In genomic region chrX:65707153-65707552, GRCh38 we compare ENCODE assay signal across 9 cellular contexts. TPM values are rescaled to one million over a fixed set of nuclear protein-coding genes. Genes with fewer than 3 reads are reported as not detected.
A peak's percentile ranks its signal among the peaks of the same experiment; 100 is the strongest.
DNase-seq lines count a peak whose midpoint lies in the region; ATAC-seq and TF ChIP-seq lines count a peak whose summit lies in the region.
"Had no signal": no experiment of that assay in that cellular context is flagged by ENCODE, and none has a peak within 500 bp of the region (broad histone marks: within the 10 kb centered on the region; RNA-seq: fewer than 3 reads in every experiment).

No MANE protein-coding gene starts in this region.

- POLR2A ChIA-PET in CD8-positive, alpha-beta T cell (lab: Charles Lee): interaction anchor here (0.9 to 1.0 kb wide), 2 partner anchors 10 to 12 kb away, joined by 3 to 4 read pairs; no protein-coding TSS in a partner anchor

- no peaks in the 10 kb centered on the region for H3K27me3 ChIP-seq in CD8-positive, alpha-beta T cell (ENCODE audit: insufficient read depth, low read length)
- H3K27me3 ChIP-seq in colonic mucosa: no peaks in the 10 kb centered on the region
- no peaks in the 10 kb centered on the region for H3K27me3 ChIP-seq in psoas muscle (ENCODE audit: insufficient read depth in 3 of 3, low read length in 2 of 3)

- peak overlapping the region; percentile 89 for H3K27ac Mint-ChIP-seq in CD8-positive, alpha-beta T cell

- WGBS in psoas muscle, 3 donors: 31 to 68% (median 48%) methylated on average over 2 of the region's 2 CpGs

- H3K4me3 ChIP-seq in CD8-positive, alpha-beta T cell (ENCODE audit: low read depth, low read length): no peak overlapping the region
- no peak overlapping the region for H3K4me3 ChIP-seq in colonic mucosa
- H3K4me3 ChIP-seq in psoas muscle: no peak overlapping the region

- ATAC-seq in CD8-positive, alpha-beta T cell: peak; percentile 3
- ATAC-seq in psoas muscle: no peak
- no peak for ATAC-seq in HG03565 (IDR thresholded peaks at IDR 0.05; ENCODE audit: unreplicated experiment)
- ATAC-seq in GM21786 (IDR thresholded peaks at IDR 0.05; ENCODE audit: unreplicated experiment): no peak
- no peak for ATAC-seq in GM21529 (IDR thresholded peaks at IDR 0.05; ENCODE audit: unreplicated experiment)

- peak overlapping the region; percentile 54 for H3K4me3 Mint-ChIP-seq in CD8-positive, alpha-beta T cell

- intact Hi-C loops in CD8-positive, alpha-beta T cell (cut with DNase I, micrococcal nuclease): no loop called here
- intact Hi-C loops in colonic mucosa (cut with DNase I) (no loop called here), psoas muscle (cut with DNase I) (loop anchor here in 1 of 2 donors (10.0 kb wide), 1 partner anchor 112 kb away; no protein-coding TSS in a partner anchor)

- no peak overlapping the region for H3K9ac ChIP-seq in colonic mucosa (ENCODE audit: low read depth in 2 of 2, low read length in 2 of 2)

- CTCF ChIA-PET in CD8-positive, alpha-beta T cell (lab: Charles Lee): interaction anchor here (1.4 kb wide), 2 partner anchors 16 to 279 kb away, joined by 3 to 4 read pairs; no protein-coding TSS in a partner anchor

- no peak for DNase-seq in CD8-positive, alpha-beta T cell
- DNase-seq in NCI-H2029 treated with DMSO at 0.1 percent for 48 hours (lab: John Stamatoyannopoulos, UW): peak; percentile 56
- no peak for DNase-seq in colonic mucosa
- DNase-seq in psoas muscle: no peak
- no peak for DNase-seq in GM13977 (ENCODE audit: low spot score)
- DNase-seq: amniotic stem cell had no signal

- no peaks in the 10 kb centered on the region for H3K9me3 ChIP-seq in CD8-positive, alpha-beta T cell (ENCODE audit: low read length)
- H3K9me3 ChIP-seq in colonic mucosa (no peaks in the 10 kb centered on the region), psoas muscle (no peaks in the 10 kb centered on the region)

- in situ Hi-C loops in GM13977 (cut with MboI; ENCODE audit: low pct_unique_long_range_greater_than_20kb, low sequenced_read_pairs, unreplicated experiment): no loop called here

- H3K27me3 Mint-ChIP-seq in CD8-positive, alpha-beta T cell (ENCODE audit: low read depth): no peaks in the 10 kb centered on the region

- no peak for TF ChIP-seq CTCF in CD8-positive, alpha-beta T cell (IDR thresholded peaks at IDR 0.05)
- TF ChIP-seq CTCF in colonic mucosa (IDR thresholded peaks at IDR 0.05) (no peak), psoas muscle (IDR thresholded peaks at IDR 0.05) (no peak), GM13977 (IDR thresholded peaks at IDR 0.05; ENCODE audit: extremely low read depth, insufficient read depth, missing control alignments) (no peak)

- H3K27ac ChIP-seq in CD8-positive, alpha-beta T cell (ENCODE audit: low read depth, low read length): no peak overlapping the region
- H3K27ac ChIP-seq in colonic mucosa: peak overlapping the region; percentile 18
- peak overlapping the region; percentile 59 for H3K27ac ChIP-seq in psoas muscle

- H3K9me3 Mint-ChIP-seq in CD8-positive, alpha-beta T cell: no peaks in the 10 kb centered on the region

- peaks cover 50% of the 10 kb centered on the region for H3K36me3 Mint-ChIP-seq in CD8-positive, alpha-beta T cell

- peaks cover 65% of the 10 kb centered on the region for H3K4me1 ChIP-seq in CD8-positive, alpha-beta T cell (ENCODE audit: insufficient read depth, low read length)
- H3K4me1 ChIP-seq in colonic mucosa (no peaks in the 10 kb centered on the region), psoas muscle (peaks cover 5% of the 10 kb centered on the region)

- H3K36me3 ChIP-seq in CD8-positive, alpha-beta T cell (ENCODE audit: insufficient read depth, low read length): no peaks in the 10 kb centered on the region
- H3K36me3 ChIP-seq in colonic mucosa (no peaks in the 10 kb centered on the region), psoas muscle (ENCODE audit: insufficient read depth in 1 of 2, low read depth in 1 of 2) (no peaks in the 10 kb centered on the region)

- H3K4me1 Mint-ChIP-seq in CD8-positive, alpha-beta T cell (ENCODE audit: low read depth): peaks cover 70% of the 10 kb centered on the region

RNA-seq across cellular contexts. Expression of gene MSN, which starts 39.7 kb away (rescaled TPM):
- 100 to 1,000 TPM; 285 to 286 TPM for total RNA-seq in CD8-positive, alpha-beta T cell
- 10 to 100 TPM; 27.5 to 62.7 TPM for total RNA-seq in colonic mucosa
- 100 to 1,000 TPM in 1 of 4 donors, 10 to 100 TPM in 3; 66.0 to 101 (median 84.1) TPM for total RNA-seq in psoas muscle
- 100 to 1,000 TPM in 1 of 3 donors, 10 to 100 TPM in 2; 31.4 to 133 (median 36.1) TPM for polyA plus RNA-seq in psoas muscle
